1 cellular context compared by ENCODE assay signal in the genomic region with DNA sequence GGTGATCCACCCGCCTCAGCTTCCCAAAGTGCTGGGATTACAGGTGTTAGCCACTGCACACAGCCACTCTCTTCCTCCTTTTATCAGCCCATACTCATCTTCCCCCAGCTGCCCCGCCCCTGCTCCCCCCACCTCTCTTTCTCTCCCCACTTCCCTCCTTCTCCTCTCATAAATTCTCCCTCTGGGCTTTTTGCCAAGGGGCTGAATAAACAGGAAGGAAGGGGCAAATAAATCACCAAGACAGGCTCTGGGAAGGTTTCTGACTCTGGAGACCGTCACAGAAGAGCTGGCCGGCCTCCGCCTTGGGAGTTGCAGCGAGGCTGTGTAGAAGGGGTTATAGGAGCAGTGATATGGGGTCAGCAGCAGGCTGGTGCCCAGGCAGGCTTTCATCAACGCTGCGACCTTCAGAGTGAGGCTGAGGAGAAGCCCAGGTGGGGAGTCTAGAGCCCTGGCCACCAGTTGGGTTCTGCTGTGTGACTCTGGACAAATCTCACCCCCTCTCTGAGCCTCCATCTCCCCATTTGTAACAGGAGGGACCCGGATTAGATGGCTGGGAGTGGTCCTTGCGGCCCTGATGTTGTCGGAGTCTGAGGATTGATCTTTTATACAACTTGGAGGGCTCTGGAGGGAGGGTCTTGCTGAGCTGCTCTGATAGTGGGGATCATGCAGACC.
TF ChIP-seq lines count a peak whose summit lies in the region.

No MANE protein-coding gene starts in this region.

TF ChIP-seq in K562, 482 proteins besides CTCF, POLR2A, EP300 and RAD21 (continued from another document and continues in another):
- TF ChIP-seq, protein P1, sequence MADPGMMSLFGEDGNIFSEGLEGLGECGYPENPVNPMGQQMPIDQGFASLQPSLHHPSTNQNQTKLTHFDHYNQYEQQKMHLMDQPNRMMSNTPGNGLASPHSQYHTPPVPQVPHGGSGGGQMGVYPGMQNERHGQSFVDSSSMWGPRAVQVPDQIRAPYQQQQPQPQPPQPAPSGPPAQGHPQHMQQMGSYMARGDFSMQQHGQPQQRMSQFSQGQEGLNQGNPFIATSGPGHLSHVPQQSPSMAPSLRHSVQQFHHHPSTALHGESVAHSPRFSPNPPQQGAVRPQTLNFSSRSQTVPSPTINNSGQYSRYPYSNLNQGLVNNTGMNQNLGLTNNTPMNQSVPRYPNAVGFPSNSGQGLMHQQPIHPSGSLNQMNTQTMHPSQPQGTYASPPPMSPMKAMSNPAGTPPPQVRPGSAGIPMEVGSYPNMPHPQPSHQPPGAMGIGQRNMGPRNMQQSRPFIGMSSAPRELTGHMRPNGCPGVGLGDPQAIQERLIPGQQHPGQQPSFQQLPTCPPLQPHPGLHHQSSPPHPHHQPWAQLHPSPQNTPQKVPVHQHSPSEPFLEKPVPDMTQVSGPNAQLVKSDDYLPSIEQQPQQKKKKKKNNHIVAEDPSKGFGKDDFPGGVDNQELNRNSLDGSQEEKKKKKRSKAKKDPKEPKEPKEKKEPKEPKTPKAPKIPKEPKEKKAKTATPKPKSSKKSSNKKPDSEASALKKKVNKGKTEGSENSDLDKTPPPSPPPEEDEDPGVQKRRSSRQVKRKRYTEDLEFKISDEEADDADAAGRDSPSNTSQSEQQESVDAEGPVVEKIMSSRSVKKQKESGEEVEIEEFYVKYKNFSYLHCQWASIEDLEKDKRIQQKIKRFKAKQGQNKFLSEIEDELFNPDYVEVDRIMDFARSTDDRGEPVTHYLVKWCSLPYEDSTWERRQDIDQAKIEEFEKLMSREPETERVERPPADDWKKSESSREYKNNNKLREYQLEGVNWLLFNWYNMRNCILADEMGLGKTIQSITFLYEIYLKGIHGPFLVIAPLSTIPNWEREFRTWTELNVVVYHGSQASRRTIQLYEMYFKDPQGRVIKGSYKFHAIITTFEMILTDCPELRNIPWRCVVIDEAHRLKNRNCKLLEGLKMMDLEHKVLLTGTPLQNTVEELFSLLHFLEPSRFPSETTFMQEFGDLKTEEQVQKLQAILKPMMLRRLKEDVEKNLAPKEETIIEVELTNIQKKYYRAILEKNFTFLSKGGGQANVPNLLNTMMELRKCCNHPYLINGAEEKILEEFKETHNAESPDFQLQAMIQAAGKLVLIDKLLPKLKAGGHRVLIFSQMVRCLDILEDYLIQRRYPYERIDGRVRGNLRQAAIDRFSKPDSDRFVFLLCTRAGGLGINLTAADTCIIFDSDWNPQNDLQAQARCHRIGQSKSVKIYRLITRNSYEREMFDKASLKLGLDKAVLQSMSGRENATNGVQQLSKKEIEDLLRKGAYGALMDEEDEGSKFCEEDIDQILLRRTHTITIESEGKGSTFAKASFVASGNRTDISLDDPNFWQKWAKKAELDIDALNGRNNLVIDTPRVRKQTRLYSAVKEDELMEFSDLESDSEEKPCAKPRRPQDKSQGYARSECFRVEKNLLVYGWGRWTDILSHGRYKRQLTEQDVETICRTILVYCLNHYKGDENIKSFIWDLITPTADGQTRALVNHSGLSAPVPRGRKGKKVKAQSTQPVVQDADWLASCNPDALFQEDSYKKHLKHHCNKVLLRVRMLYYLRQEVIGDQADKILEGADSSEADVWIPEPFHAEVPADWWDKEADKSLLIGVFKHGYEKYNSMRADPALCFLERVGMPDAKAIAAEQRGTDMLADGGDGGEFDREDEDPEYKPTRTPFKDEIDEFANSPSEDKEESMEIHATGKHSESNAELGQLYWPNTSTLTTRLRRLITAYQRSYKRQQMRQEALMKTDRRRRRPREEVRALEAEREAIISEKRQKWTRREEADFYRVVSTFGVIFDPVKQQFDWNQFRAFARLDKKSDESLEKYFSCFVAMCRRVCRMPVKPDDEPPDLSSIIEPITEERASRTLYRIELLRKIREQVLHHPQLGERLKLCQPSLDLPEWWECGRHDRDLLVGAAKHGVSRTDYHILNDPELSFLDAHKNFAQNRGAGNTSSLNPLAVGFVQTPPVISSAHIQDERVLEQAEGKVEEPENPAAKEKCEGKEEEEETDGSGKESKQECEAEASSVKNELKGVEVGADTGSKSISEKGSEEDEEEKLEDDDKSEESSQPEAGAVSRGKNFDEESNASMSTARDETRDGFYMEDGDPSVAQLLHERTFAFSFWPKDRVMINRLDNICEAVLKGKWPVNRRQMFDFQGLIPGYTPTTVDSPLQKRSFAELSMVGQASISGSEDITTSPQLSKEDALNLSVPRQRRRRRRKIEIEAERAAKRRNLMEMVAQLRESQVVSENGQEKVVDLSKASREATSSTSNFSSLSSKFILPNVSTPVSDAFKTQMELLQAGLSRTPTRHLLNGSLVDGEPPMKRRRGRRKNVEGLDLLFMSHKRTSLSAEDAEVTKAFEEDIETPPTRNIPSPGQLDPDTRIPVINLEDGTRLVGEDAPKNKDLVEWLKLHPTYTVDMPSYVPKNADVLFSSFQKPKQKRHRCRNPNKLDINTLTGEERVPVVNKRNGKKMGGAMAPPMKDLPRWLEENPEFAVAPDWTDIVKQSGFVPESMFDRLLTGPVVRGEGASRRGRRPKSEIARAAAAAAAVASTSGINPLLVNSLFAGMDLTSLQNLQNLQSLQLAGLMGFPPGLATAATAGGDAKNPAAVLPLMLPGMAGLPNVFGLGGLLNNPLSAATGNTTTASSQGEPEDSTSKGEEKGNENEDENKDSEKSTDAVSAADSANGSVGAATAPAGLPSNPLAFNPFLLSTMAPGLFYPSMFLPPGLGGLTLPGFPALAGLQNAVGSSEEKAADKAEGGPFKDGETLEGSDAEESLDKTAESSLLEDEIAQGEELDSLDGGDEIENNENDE (IDR thresholded peaks at IDR 0.05; ENCODE audit: low read depth, low read length) = no peak
- TF ChIP-seq, protein P2, sequence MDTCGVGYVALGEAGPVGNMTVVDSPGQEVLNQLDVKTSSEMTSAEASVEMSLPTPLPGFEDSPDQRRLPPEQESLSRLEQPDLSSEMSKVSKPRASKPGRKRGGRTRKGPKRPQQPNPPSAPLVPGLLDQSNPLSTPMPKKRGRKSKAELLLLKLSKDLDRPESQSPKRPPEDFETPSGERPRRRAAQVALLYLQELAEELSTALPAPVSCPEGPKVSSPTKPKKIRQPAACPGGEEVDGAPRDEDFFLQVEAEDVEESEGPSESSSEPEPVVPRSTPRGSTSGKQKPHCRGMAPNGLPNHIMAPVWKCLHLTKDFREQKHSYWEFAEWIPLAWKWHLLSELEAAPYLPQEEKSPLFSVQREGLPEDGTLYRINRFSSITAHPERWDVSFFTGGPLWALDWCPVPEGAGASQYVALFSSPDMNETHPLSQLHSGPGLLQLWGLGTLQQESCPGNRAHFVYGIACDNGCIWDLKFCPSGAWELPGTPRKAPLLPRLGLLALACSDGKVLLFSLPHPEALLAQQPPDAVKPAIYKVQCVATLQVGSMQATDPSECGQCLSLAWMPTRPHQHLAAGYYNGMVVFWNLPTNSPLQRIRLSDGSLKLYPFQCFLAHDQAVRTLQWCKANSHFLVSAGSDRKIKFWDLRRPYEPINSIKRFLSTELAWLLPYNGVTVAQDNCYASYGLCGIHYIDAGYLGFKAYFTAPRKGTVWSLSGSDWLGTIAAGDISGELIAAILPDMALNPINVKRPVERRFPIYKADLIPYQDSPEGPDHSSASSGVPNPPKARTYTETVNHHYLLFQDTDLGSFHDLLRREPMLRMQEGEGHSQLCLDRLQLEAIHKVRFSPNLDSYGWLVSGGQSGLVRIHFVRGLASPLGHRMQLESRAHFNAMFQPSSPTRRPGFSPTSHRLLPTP (IDR thresholded peaks at IDR 0.05; ENCODE audit: borderline replicate concordance, extremely low read depth, insufficient read length) = no peak
- TF ChIP-seq SMAD4 (CRISPR knock-in tag; conservative IDR thresholded peaks at IDR 0.05) = no peak
- no peak for TF ChIP-seq MEF2A (IDR thresholded peaks at IDR 0.05; ENCODE audit: control insufficient read depth, low read depth, low read length)
- peak; percentile 30; the same call in 1 of the 2 replicates for TF ChIP-seq BCOR (IDR thresholded peaks at IDR 0.05)
- no peak for TF ChIP-seq SAP30 (IDR thresholded peaks at IDR 0.05; ENCODE audit: borderline replicate concordance, insufficient read depth, low read depth, low read length, poor library complexity, severe bottlenecking)
- TF ChIP-seq HNRNPL (IDR thresholded peaks at IDR 0.05; ENCODE audit: low read depth, low read length) = no peak
- TF ChIP-seq ZFP30 (CRISPR knock-in tag; IDR thresholded peaks at IDR 0.05; ENCODE audit: borderline replicate concordance) = no peak
- TF ChIP-seq, protein P3, sequence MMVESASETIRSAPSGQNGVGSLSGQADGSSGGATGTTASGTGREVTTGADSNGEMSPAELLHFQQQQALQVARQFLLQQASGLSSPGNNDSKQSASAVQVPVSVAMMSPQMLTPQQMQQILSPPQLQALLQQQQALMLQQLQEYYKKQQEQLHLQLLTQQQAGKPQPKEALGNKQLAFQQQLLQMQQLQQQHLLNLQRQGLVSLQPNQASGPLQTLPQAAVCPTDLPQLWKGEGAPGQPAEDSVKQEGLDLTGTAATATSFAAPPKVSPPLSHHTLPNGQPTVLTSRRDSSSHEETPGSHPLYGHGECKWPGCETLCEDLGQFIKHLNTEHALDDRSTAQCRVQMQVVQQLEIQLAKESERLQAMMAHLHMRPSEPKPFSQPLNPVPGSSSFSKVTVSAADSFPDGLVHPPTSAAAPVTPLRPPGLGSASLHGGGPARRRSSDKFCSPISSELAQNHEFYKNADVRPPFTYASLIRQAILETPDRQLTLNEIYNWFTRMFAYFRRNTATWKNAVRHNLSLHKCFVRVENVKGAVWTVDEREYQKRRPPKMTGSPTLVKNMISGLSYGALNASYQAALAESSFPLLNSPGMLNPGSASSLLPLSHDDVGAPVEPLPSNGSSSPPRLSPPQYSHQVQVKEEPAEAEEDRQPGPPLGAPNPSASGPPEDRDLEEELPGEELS (CRISPR knock-in tag; IDR thresholded peaks at IDR 0.05; ENCODE audit: borderline replicate concordance) = no peak
- no peak for TF ChIP-seq CBX8 (IDR thresholded peaks at IDR 0.05; ENCODE audit: borderline replicate concordance, extremely low read depth, low read depth, low read length, poor library complexity, severe bottlenecking)
- no peak for TF ChIP-seq ZNF24 (IDR thresholded peaks at IDR 0.05)
- peak; percentile 70 for TF ChIP-seq ARID1B (IDR thresholded peaks at IDR 0.05)
- no peak for TF ChIP-seq ZNF79 (CRISPR knock-in tag; IDR thresholded peaks at IDR 0.05; ENCODE audit: low read depth)
- TF ChIP-seq HDGF (IDR thresholded peaks at IDR 0.05) = no peak
- no peak for TF ChIP-seq NCOR1 (IDR thresholded peaks at IDR 0.05)
- TF ChIP-seq, protein P4, sequence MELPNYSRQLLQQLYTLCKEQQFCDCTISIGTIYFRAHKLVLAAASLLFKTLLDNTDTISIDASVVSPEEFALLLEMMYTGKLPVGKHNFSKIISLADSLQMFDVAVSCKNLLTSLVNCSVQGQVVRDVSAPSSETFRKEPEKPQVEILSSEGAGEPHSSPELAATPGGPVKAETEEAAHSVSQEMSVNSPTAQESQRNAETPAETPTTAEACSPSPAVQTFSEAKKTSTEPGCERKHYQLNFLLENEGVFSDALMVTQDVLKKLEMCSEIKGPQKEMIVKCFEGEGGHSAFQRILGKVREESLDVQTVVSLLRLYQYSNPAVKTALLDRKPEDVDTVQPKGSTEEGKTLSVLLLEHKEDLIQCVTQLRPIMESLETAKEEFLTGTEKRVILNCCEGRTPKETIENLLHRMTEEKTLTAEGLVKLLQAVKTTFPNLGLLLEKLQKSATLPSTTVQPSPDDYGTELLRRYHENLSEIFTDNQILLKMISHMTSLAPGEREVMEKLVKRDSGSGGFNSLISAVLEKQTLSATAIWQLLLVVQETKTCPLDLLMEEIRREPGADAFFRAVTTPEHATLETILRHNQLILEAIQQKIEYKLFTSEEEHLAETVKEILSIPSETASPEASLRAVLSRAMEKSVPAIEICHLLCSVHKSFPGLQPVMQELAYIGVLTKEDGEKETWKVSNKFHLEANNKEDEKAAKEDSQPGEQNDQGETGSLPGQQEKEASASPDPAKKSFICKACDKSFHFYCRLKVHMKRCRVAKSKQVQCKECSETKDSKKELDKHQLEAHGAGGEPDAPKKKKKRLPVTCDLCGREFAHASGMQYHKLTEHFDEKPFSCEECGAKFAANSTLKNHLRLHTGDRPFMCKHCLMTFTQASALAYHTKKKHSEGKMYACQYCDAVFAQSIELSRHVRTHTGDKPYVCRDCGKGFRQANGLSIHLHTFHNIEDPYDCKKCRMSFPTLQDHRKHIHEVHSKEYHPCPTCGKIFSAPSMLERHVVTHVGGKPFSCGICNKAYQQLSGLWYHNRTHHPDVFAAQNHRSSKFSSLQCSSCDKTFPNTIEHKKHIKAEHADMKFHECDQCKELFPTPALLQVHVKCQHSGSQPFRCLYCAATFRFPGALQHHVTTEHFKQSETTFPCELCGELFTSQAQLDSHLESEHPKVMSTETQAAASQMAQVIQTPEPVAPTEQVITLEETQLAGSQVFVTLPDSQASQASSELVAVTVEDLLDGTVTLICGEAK (IDR thresholded peaks at IDR 0.05) = no peak
- TF ChIP-seq, protein P4 (CRISPR knock-in tag; IDR thresholded peaks at IDR 0.05) = no peak
- no peak for TF ChIP-seq KHSRP (IDR thresholded peaks at IDR 0.05)
- TF ChIP-seq, protein P5, sequence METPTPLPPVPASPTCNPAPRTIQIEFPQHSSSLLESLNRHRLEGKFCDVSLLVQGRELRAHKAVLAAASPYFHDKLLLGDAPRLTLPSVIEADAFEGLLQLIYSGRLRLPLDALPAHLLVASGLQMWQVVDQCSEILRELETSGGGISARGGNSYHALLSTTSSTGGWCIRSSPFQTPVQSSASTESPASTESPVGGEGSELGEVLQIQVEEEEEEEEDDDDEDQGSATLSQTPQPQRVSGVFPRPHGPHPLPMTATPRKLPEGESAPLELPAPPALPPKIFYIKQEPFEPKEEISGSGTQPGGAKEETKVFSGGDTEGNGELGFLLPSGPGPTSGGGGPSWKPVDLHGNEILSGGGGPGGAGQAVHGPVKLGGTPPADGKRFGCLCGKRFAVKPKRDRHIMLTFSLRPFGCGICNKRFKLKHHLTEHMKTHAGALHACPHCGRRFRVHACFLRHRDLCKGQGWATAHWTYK (CRISPR knock-in tag; IDR thresholded peaks at IDR 0.05) = no peak
